In genomic region chr5:23627976-23628375, GRCh38 we compare ENCODE assay signal across 15 cellular contexts.
DNase-seq lines count a peak whose midpoint lies in the region; ATAC-seq and TF ChIP-seq lines count a peak whose summit lies in the region.
"Had no signal": no experiment of that assay in that cellular context is flagged by ENCODE, and none has a peak within 500 bp of the region (broad histone marks: within the 10 kb centered on the region; RNA-seq: fewer than 3 reads in every experiment).

No MANE protein-coding gene starts in this region.

- H3K27me3 ChIP-seq in mammary epithelial cell (ENCODE audit: insufficient read depth, low read length) (no peaks in the 10 kb centered on the region), smooth muscle cell (ENCODE audit: low read depth) (no peaks in the 10 kb centered on the region)

- H3K36me3 ChIP-seq in mammary epithelial cell (ENCODE audit: insufficient read depth, low read length), result no peaks in the 10 kb centered on the region
- no peaks in the 10 kb centered on the region for H3K36me3 ChIP-seq in smooth muscle cell (ENCODE audit: low read depth)

- H3K4me3 Mint-ChIP-seq in T-cell, result no peak overlapping the region
- H3K4me3 Mint-ChIP-seq: CD14-positive monocyte; CD8-positive, alpha-beta T cell; IgD-negative memory B cell had no signal

- H3K4me3 ChIP-seq in mammary epithelial cell (replicated peaks in 1 of 3; ENCODE audit: insufficient read depth in 1 of 3, low read depth in 2 of 3, low read length in 3 of 3), result no peak overlapping the region
- H3K4me3 ChIP-seq in fibroblast of pulmonary artery (replicated peaks; ENCODE audit: low read depth, low read length), result no peak overlapping the region
- no peak overlapping the region for H3K4me3 ChIP-seq in smooth muscle cell
- H3K4me3 ChIP-seq: A549, GM23248 had no signal

- no peak for ATAC-seq in T-cell (replicated peaks in 1 of 4)
- ATAC-seq: A549; CD8-positive, alpha-beta T cell had no signal

- POLR2A ChIA-PET in T-cell (lab: Charles Lee), result no interaction called here

- H3K4me1 ChIP-seq in mammary epithelial cell (ENCODE audit: insufficient read depth, low read length) (peaks cover 17% of the 10 kb centered on the region), smooth muscle cell (ENCODE audit: low read depth) (no peaks in the 10 kb centered on the region)

- H2AFZ ChIP-seq in mammary epithelial cell (ENCODE audit: low read depth, low read length) (peak overlapping the region; percentile 61), smooth muscle cell (ENCODE audit: low read depth) (no peak overlapping the region)
- H2AFZ ChIP-seq: GM23248 had no signal

- dilution Hi-C loops in mammary epithelial cell (cut with HindIII; ENCODE audit: low sequenced_read_pairs), result no loop called here

- intact Hi-C loops in mammary epithelial cell (cut with micrococcal nuclease), result no loop called here

- H3K4me1 Mint-ChIP-seq in T-cell, result no peaks in the 10 kb centered on the region
- H3K4me1 Mint-ChIP-seq: CD14-positive monocyte, IgD-negative memory B cell had no signal

- no peaks in the 10 kb centered on the region for H3F3A ChIP-seq in smooth muscle cell (ENCODE audit: low read depth)

- no peak overlapping the region for H3K27ac ChIP-seq in mammary epithelial cell (ENCODE audit: insufficient read depth, low read depth, low read length)
- no peak overlapping the region for H3K27ac ChIP-seq in smooth muscle cell (ENCODE audit: low read depth)
- H3K27ac ChIP-seq: A549, GM23248 had no signal

- H3K27me3 Mint-ChIP-seq in T-cell, result no peaks in the 10 kb centered on the region
- H3K27me3 Mint-ChIP-seq: IgD-negative memory B cell had no signal

- peaks cover 6 to 14% (median 8%) of the 10 kb centered on the region in 3 donors for H3K9me3 Mint-ChIP-seq in T-cell

- no peak overlapping the region for H3K27ac Mint-ChIP-seq in T-cell
- H3K27ac Mint-ChIP-seq: CD14-positive monocyte; CD8-positive, alpha-beta T cell had no signal

- in situ Hi-C loops in mammary epithelial cell (cut with MboI; ENCODE audit: low sequenced_read_pairs in 2 of 2), result no loop called here

- CTCF ChIA-PET in mammary epithelial cell (lab: Charles Lee; ENCODE audit: low non-redundant PET), result no interaction called here
- CTCF ChIA-PET in T-cell (lab: Charles Lee), result no interaction called here

- H4K20me1 ChIP-seq in mammary epithelial cell (ENCODE audit: insufficient read depth, low read length) (no peaks in the 10 kb centered on the region), smooth muscle cell (ENCODE audit: low read depth) (no peaks in the 10 kb centered on the region)

- H3K4me2 ChIP-seq in mammary epithelial cell (ENCODE audit: insufficient read depth, low read depth, low read length) (no peak overlapping the region), smooth muscle cell (no peak overlapping the region)
- H3K4me2 ChIP-seq: A549 had no signal

- H3K36me3 Mint-ChIP-seq in T-cell, result no peaks in the 10 kb centered on the region
- H3K36me3 Mint-ChIP-seq: CD14-positive monocyte; CD8-positive, alpha-beta T cell; IgD-negative memory B cell had no signal

- H3K79me2 ChIP-seq in mammary epithelial cell (ENCODE audit: insufficient read depth, low read length), result no peaks in the 10 kb centered on the region
- no peaks in the 10 kb centered on the region for H3K79me2 ChIP-seq in smooth muscle cell (ENCODE audit: low read depth)

- no TSS peak for BruUV-seq in mammary epithelial cell (replicated peaks; lab: Mats Ljungman, UMichigan)

- no peaks in the 10 kb centered on the region for H3K9me3 ChIP-seq in mammary epithelial cell (replicated peaks; ENCODE audit: insufficient read depth, low read length)
- H3K9me3 ChIP-seq in smooth muscle cell (replicated peaks; ENCODE audit: low read depth), result no peaks in the 10 kb centered on the region
- H3K9me3 ChIP-seq: A549 had no signal

- no peak for TF ChIP-seq CTCF in mammary epithelial cell (conservative IDR thresholded peaks at IDR 0.05 in 1 of 2, IDR thresholded peaks at IDR 0.05 in 1 of 2; ENCODE audit: extremely low read depth in 1 of 2, insufficient read depth in 1 of 2, low read depth in 1 of 2, low read length in 2 of 2)
- no peak for TF ChIP-seq CTCF in fibroblast of pulmonary artery (IDR thresholded peaks at IDR 0.05; ENCODE audit: low read length, missing control alignments)
- no peak for TF ChIP-seq CTCF in smooth muscle cell (IDR thresholded peaks at IDR 0.05; ENCODE audit: borderline replicate concordance, insufficient read depth, poor library complexity, severe bottlenecking)

- H3K9ac ChIP-seq in mammary epithelial cell (ENCODE audit: insufficient read depth, low read length) (no peak overlapping the region), smooth muscle cell (ENCODE audit: low read depth) (no peak overlapping the region)
- H3K9ac ChIP-seq: GM23248 had no signal

- peak; percentile 27 for DNase-seq in HT1080 (ENCODE audit: low read depth)
- DNase-seq in OCI-M1 (lab: John Stamatoyannopoulos, UW), result peak; percentile 7
- peak; percentile 5 for DNase-seq in mammary epithelial cell
- DNase-seq in fibroblast of pulmonary artery (ENCODE audit: low read depth), result peak; percentile 22
- no peak for DNase-seq in T-cell
- no peak for DNase-seq in NCI-H2171 (lab: John Stamatoyannopoulos, UW)
- DNase-seq in smooth muscle cell (lab: John Stamatoyannopoulos, UW; ENCODE audit: unreplicated experiment), result no peak
- DNase-seq: CD8-positive, alpha-beta T cell; COR-L47; DND-41; GF-D8; GM23248 had no signal

- 46% methylated on average over 3 of the region's 3 CpGs for WGBS in mammary epithelial cell (ENCODE audit: low coverage, missing lambda C conversion rate)
- 72% methylated on average over 3 of the region's 3 CpGs for WGBS in smooth muscle cell (ENCODE audit: low lambda C conversion rate)

Comparison
In these comparisons a context has a peak if more than half of its experiments do, and no peak if none do; other contexts are left out.
1. DNase-seq: peak in HT1080 (single experiment), OCI-M1 (single experiment), mammary epithelial cell (single experiment) and fibroblast of pulmonary artery (single experiment); none in T-cell (0 of 34), NCI-H2171 (single experiment) and smooth muscle cell (single experiment).